ENCODE assay signal across 8 cellular contexts in genomic region chrX:15738686-15739016, GRCh38. TPM values are rescaled to one million over a fixed set of nuclear protein-coding genes. Genes with fewer than 3 reads are reported as not detected.
DNase-seq lines count a peak whose midpoint lies in the region; ATAC-seq and TF ChIP-seq lines count a peak whose summit lies in the region.

No MANE protein-coding gene starts in this region.

- H2AFZ ChIP-seq in Karpas-422 (ENCODE audit: low read length), result no peak overlapping the region

- H3K4me1 Mint-ChIP-seq in chondrocyte (ENCODE audit: low read depth), result peaks cover 35% of the 10 kb centered on the region
- H3K4me1 Mint-ChIP-seq in naive thymus-derived CD4-positive, alpha-beta T cell, result peaks cover 18 to 65% (median 47%) of the 10 kb centered on the region in 7 donors

- CTCF ChIA-PET in BJ (lab: Yijun Ruan, JAX), result interaction anchor here (0.9 kb wide), 1 partner anchor 52 kb away, joined by 3 read pairs; the partner anchor contains the start of gene ZRSR2
- CTCF ChIA-PET in naive thymus-derived CD4-positive, alpha-beta T cell (lab: Charles Lee), result interaction anchor here (0.6 to 1.5 kb wide), 5 partner anchors 9 to 28 kb away, joined by 3 to 15 read pairs (median 6); no protein-coding TSS in a partner anchor

- H3K27me3 ChIP-seq in BJ (ENCODE audit: control insufficient read depth, insufficient read depth, low read length) (no peaks in the 10 kb centered on the region), Karpas-422 (ENCODE audit: low read length) (no peaks in the 10 kb centered on the region)
- H3K27me3 ChIP-seq in naive thymus-derived CD4-positive, alpha-beta T cell (ENCODE audit: control insufficient read depth in 2 of 2, insufficient read depth in 2 of 2, low read length in 2 of 2), result no peaks in the 10 kb centered on the region

- no peaks in the 10 kb centered on the region for H4K20me1 ChIP-seq in Karpas-422 (ENCODE audit: insufficient read depth, low read depth, low read length)

- H3K27ac Mint-ChIP-seq in chondrocyte (ENCODE audit: unreplicated experiment), result no peak overlapping the region
- H3K27ac Mint-ChIP-seq in naive thymus-derived CD4-positive, alpha-beta T cell, result peak overlapping the region; percentile 71 to 95 (median 91)

- H3K27me3 Mint-ChIP-seq in chondrocyte (ENCODE audit: low read depth), result peaks cover 2% of the 10 kb centered on the region
- peaks cover 0 to 2% (median 0%) of the 10 kb centered on the region in 5 donors for H3K27me3 Mint-ChIP-seq in naive thymus-derived CD4-positive, alpha-beta T cell

- peak overlapping the region; percentile 52 for H3K4me3 ChIP-seq in BJ (ENCODE audit: low read depth, low read length)
- peak overlapping the region; percentile 54; the same call in 1 of the 2 replicates for H3K4me3 ChIP-seq in Karpas-422 (ENCODE audit: low read length)
- H3K4me3 ChIP-seq in naive thymus-derived CD4-positive, alpha-beta T cell (ENCODE audit: low read length), result peak overlapping the region; percentile 82

- H3K4me2 ChIP-seq in Karpas-422 (ENCODE audit: low read depth, low read length, poor library complexity, severe bottlenecking), result peak overlapping the region; percentile 42

- no peaks in the 10 kb centered on the region for H3K9me3 ChIP-seq in Karpas-422 (ENCODE audit: low read length)
- no peaks in the 10 kb centered on the region for H3K9me3 ChIP-seq in naive thymus-derived CD4-positive, alpha-beta T cell (ENCODE audit: control insufficient read depth in 2 of 3, low read length in 3 of 3)

- ATAC-seq in naive thymus-derived CD4-positive, alpha-beta T cell, result no peak
- no peak for ATAC-seq in GM18858 (IDR thresholded peaks at IDR 0.05; ENCODE audit: unreplicated experiment)
- no peak for ATAC-seq in omental fat pad (ENCODE audit: low FRiP score)

- H3K27ac ChIP-seq in Karpas-422 (ENCODE audit: low read length), result no peak overlapping the region
- H3K27ac ChIP-seq in naive thymus-derived CD4-positive, alpha-beta T cell (ENCODE audit: low read depth, low read length), result peak overlapping the region; percentile 72

- H3K36me3 Mint-ChIP-seq in chondrocyte (ENCODE audit: low read depth), result no peaks in the 10 kb centered on the region
- peaks cover 7 to 28% (median 17%) of the 10 kb centered on the region in 5 donors for H3K36me3 Mint-ChIP-seq in naive thymus-derived CD4-positive, alpha-beta T cell

- intact Hi-C loops in naive thymus-derived CD4-positive, alpha-beta T cell (cut with micrococcal nuclease), result loop anchor here (1.0 to 10.0 kb wide), 13 partner anchors 12 to 2004 kb away; partner anchors contain the start of genes AP1S2 (in 2 of the 2), PIGA (in 2 of the 2), ZRSR2 (in 2 of the 2) and CTPS2 (in 1 of the 2)

- no peaks in the 10 kb centered on the region for H3K36me3 ChIP-seq in BJ (ENCODE audit: control insufficient read depth, insufficient read depth, low read length)
- H3K36me3 ChIP-seq in Karpas-422 (ENCODE audit: insufficient read depth, low read length), result no peaks in the 10 kb centered on the region
- H3K36me3 ChIP-seq in naive thymus-derived CD4-positive, alpha-beta T cell (ENCODE audit: control insufficient read depth in 2 of 3, insufficient read depth in 3 of 3, low read length in 3 of 3), result peaks cover 0 to 8% (median 0%) of the 10 kb centered on the region in 3 experiments

- TF ChIP-seq CTCF in BJ (IDR thresholded peaks at IDR 0.05; ENCODE audit: insufficient read depth, low read depth, low read length) (no peak), chondrocyte (IDR thresholded peaks at IDR 0.05) (no peak), omental fat pad (IDR thresholded peaks at IDR 0.05) (no peak)

- POLR2A ChIA-PET in BJ (lab: Charles Lee), result no interaction called here
- POLR2A ChIA-PET in naive thymus-derived CD4-positive, alpha-beta T cell (lab: Charles Lee), result interaction anchor here (0.7 to 4.9 kb wide), 6 partner anchors 13 to 407 kb away, joined by 3 to 162 read pairs (median 20); partner anchors contain the start of genes AP1S2 and ZRSR2

- H3K4me1 ChIP-seq in Karpas-422 (ENCODE audit: low read length), result peaks cover 21% of the 10 kb centered on the region
- H3K4me1 ChIP-seq in naive thymus-derived CD4-positive, alpha-beta T cell (ENCODE audit: control insufficient read depth in 2 of 2, insufficient read depth in 2 of 2, low read length in 2 of 2), result peaks cover 19% of the 10 kb centered on the region in 2 donors

- peak overlapping the region; percentile 78 for H3K4me3 Mint-ChIP-seq in chondrocyte (ENCODE audit: unreplicated experiment)
- H3K4me3 Mint-ChIP-seq in naive thymus-derived CD4-positive, alpha-beta T cell, result peak overlapping the region; percentile 89 to 99 (median 94)

- H3K9me3 Mint-ChIP-seq in chondrocyte (ENCODE audit: low read depth), result no peaks in the 10 kb centered on the region
- H3K9me3 Mint-ChIP-seq in naive thymus-derived CD4-positive, alpha-beta T cell, result no peaks in the 10 kb centered on the region

- no peak overlapping the region for H3K9ac ChIP-seq in Karpas-422 (ENCODE audit: low read length)

- no peaks in the 10 kb centered on the region for H3K9me2 ChIP-seq in Karpas-422 (replicated peaks; ENCODE audit: insufficient read depth, low read length)

- H3K79me2 ChIP-seq in Karpas-422 (ENCODE audit: low read length), result no peaks in the 10 kb centered on the region; the same call in 1 of the 2 replicates

- DNase-seq in BJ (ENCODE audit: low read depth), result no peak
- DNase-seq in Karpas-422, result no peak
- no peak for DNase-seq in chondrocyte (ENCODE audit: low spot score)
- peak in 2 of 9 donors; percentile 20 to 36 for DNase-seq in naive thymus-derived CD4-positive, alpha-beta T cell
- DNase-seq in cerebellum (ENCODE audit: low spot score), result no peak
- no peak for DNase-seq in omental fat pad (ENCODE audit: low spot score)
- no peak for DNase-seq in COLO668 (lab: John Stamatoyannopoulos, UW; ENCODE audit: unreplicated experiment)

RNA-seq across cellular contexts. Expression of gene CA5B, which starts 0.6 kb away (rescaled TPM):
- polyA plus RNA-seq in BJ (2011; rRNA removed), result 7.4 and 8.6 TPM in 2 replicates
- polyA minus RNA-seq in BJ (2011; rRNA and poly(A)+ RNA removed), result 3.7 and 3.9 TPM in 2 replicates
- total RNA-seq in Karpas-422 (2014; rRNA removed; shearing (Covaris generic); ENCODE audit: low replicate concordance), result 11.6 and 14.1 TPM in 2 replicates
- total RNA-seq in chondrocyte (4.5 to 7.9 TPM (median 7.5 TPM) in 3 replicates), cerebellum (10.2 TPM), omental fat pad (10 to 100 TPM; 10.2 to 29.3 (median 11.0) TPM)
- total RNA-seq in naive thymus-derived CD4-positive, alpha-beta T cell, result 10 to 100 TPM; 16.4 to 64.6 (median 39.5) TPM
- 10 to 100 TPM; 55.8 to 63.5 TPM for polyA plus RNA-seq in naive thymus-derived CD4-positive, alpha-beta T cell

RNA-seq across cellular contexts. Expression of gene ZRSR2, which starts 51.6 kb away (rescaled TPM):
- 2.9 and 5.1 TPM in 2 replicates for polyA plus RNA-seq in BJ (2011; rRNA removed)
- polyA minus RNA-seq in BJ (2011; rRNA and poly(A)+ RNA removed), result 0.93 and 1.2 TPM in 2 replicates
- total RNA-seq in Karpas-422 (2014; rRNA removed; shearing (Covaris generic); ENCODE audit: low replicate concordance), result 13.4 and 18.3 TPM in 2 replicates
- total RNA-seq in chondrocyte (12.2 to 21.4 TPM (median 13.9 TPM) in 3 replicates), cerebellum (6.4 TPM), omental fat pad (1 to 10 TPM; 5.6 to 8.8 (median 7.0) TPM)
- total RNA-seq in naive thymus-derived CD4-positive, alpha-beta T cell, result 10 to 100 TPM; 20.8 to 31.7 (median 25.4) TPM
- 10 to 100 TPM; 24.7 to 46.0 TPM for polyA plus RNA-seq in naive thymus-derived CD4-positive, alpha-beta T cell
